ENCODE assay signal across 1 cellular context in the genomic region with DNA sequence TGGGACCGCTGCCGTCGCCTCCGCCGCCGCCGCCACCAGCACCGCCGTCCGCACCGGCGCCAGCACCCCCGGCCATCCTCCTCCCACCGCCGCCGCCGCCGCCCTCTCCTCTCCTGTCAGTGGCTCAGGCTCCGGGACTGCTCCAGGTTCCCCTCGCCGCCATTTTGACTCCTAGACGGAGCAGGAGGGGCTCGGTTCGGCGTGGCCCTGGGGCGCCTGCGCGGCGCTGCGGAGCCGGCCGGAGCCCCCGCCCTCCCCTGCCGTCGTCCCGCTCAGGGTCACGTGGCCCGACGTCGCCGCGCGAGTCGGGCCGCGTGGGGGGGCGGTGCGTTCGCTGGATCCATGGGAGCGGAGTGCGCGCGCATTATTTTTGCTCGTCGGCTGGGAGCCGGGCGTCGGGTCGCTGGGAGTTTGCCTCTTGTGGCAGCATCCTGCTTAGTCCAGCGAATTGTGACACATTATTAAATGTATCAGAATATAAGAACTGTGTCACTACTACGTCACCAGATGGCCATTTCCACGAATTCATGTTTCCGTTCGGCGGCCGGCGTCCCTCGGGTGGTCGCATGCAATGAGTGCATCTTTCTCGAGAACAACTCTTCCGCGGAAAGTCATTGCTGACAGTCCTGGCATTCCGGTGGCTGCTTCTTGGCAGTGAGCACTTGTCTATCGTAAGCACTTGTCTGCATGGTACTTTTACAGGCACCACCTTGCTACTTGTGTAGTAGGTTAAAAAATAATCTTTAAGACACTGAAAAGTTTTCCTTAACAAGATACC.
TF ChIP-seq lines count a peak whose summit lies in the region.

A gene with protein sequence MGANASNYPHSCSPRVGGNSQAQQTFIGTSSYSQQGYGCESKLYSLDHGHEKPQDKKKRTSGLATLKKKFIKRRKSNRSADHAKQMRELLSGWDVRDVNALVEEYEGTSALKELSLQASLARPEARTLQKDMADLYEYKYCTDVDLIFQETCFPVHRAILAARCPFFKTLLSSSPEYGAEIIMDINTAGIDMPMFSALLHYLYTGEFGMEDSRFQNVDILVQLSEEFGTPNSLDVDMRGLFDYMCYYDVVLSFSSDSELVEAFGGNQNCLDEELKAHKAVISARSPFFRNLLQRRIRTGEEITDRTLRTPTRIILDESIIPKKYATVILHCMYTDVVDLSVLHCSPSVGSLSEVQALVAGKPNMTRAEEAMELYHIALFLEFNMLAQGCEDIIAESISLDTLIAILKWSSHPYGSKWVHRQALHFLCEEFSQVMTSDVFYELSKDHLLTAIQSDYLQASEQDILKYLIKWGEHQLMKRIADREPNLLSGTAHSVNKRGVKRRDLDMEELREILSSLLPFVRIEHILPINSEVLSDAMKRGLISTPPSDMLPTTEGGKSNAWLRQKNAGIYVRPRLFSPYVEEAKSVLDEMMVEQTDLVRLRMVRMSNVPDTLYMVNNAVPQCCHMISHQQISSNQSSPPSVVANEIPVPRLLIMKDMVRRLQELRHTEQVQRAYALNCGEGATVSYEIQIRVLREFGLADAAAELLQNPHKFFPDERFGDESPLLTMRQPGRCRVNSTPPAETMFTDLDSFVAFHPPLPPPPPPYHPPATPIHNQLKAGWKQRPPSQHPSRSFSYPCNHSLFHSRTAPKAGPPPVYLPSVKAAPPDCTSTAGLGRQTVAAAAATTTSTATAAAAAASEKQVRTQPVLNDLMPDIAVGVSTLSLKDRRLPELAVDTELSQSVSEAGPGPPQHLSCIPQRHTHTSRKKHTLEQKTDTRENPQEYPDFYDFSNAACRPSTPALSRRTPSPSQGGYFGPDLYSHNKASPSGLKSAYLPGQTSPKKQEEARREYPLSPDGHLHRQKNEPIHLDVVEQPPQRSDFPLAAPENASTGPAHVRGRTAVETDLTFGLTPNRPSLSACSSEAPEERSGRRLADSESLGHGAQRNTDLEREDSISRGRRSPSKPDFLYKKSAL (minus strand): TSS at position 184 of the 778 bp plus-strand sequence. CDS start 36,985 bp downstream, outside the sequence.

TF ChIP-seq in HepG2, 621 proteins besides CTCF, POLR2A, EP300 and RAD21 (continued from another document and continues in another):
- TF ChIP-seq, protein P1, sequence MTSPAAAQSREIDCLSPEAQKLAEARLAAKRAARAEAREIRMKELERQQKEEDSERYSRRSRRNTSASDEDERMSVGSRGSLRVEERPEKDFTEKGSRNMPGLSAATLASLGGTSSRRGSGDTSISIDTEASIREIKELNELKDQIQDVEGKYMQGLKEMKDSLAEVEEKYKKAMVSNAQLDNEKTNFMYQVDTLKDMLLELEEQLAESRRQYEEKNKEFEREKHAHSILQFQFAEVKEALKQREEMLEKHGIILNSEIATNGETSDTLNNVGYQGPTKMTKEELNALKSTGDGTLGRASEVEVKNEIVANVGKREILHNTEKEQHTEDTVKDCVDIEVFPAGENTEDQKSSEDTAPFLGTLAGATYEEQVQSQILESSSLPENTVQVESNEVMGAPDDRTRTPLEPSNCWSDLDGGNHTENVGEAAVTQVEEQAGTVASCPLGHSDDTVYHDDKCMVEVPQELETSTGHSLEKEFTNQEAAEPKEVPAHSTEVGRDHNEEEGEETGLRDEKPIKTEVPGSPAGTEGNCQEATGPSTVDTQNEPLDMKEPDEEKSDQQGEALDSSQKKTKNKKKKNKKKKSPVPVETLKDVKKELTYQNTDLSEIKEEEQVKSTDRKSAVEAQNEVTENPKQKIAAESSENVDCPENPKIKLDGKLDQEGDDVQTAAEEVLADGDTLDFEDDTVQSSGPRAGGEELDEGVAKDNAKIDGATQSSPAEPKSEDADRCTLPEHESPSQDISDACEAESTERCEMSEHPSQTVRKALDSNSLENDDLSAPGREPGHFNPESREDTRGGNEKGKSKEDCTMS (CRISPR knock-in tag; conservative IDR thresholded peaks at IDR 0.05): 0 out of 2 replicates have a peak, but pooled peaks have one; percentile 24
- TF ChIP-seq, protein P2, sequence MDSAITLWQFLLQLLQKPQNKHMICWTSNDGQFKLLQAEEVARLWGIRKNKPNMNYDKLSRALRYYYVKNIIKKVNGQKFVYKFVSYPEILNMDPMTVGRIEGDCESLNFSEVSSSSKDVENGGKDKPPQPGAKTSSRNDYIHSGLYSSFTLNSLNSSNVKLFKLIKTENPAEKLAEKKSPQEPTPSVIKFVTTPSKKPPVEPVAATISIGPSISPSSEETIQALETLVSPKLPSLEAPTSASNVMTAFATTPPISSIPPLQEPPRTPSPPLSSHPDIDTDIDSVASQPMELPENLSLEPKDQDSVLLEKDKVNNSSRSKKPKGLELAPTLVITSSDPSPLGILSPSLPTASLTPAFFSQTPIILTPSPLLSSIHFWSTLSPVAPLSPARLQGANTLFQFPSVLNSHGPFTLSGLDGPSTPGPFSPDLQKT (CRISPR knock-in tag; IDR thresholded peaks at IDR 0.05; ENCODE audit: borderline replicate concordance): no peak
- TF ChIP-seq EED (CRISPR knock-in tag; IDR thresholded peaks at IDR 0.05): no peak
- TF ChIP-seq SP1 (IDR thresholded peaks at IDR 0.05): no peak
- TF ChIP-seq SP1 (CRISPR knock-in tag; IDR thresholded peaks at IDR 0.05): no peak
- TF ChIP-seq FOXO1 (CRISPR knock-in tag; IDR thresholded peaks at IDR 0.05): no peak; the same call in 1 of the 2 replicates
- peak; percentile 88; the same call in 1 of the 2 replicates for TF ChIP-seq ZNF451 (CRISPR knock-in tag; IDR thresholded peaks at IDR 0.05)
- TF ChIP-seq ZSCAN9 (CRISPR knock-in tag; IDR thresholded peaks at IDR 0.05; ENCODE audit: borderline replicate concordance): peak; percentile 73; the same call in 1 of the 2 replicates
- TF ChIP-seq ZNF567 (CRISPR knock-in tag; IDR thresholded peaks at IDR 0.05; ENCODE audit: borderline replicate concordance): no peak
- no peak for TF ChIP-seq ZFP36 (IDR thresholded peaks at IDR 0.05; ENCODE audit: borderline replicate concordance, low read depth, low read length, partially characterized antibody)
- TF ChIP-seq ARNT2 (CRISPR knock-in tag; IDR thresholded peaks at IDR 0.05; ENCODE audit: low read depth): peak; percentile 75
- TF ChIP-seq ZKSCAN1 (IDR thresholded peaks at IDR 0.05; ENCODE audit: low read length): no peak
- no peak for TF ChIP-seq DNMT1 (CRISPR knock-in tag; IDR thresholded peaks at IDR 0.05)
- no peak for TF ChIP-seq ZSCAN22 (CRISPR knock-in tag; IDR thresholded peaks at IDR 0.05)
- TF ChIP-seq ZNF326 (CRISPR knock-in tag; IDR thresholded peaks at IDR 0.05; ENCODE audit: borderline replicate concordance): no peak
- TF ChIP-seq ZNF546 (CRISPR knock-in tag; conservative IDR thresholded peaks at IDR 0.05): no peak
- TF ChIP-seq, protein P3, sequence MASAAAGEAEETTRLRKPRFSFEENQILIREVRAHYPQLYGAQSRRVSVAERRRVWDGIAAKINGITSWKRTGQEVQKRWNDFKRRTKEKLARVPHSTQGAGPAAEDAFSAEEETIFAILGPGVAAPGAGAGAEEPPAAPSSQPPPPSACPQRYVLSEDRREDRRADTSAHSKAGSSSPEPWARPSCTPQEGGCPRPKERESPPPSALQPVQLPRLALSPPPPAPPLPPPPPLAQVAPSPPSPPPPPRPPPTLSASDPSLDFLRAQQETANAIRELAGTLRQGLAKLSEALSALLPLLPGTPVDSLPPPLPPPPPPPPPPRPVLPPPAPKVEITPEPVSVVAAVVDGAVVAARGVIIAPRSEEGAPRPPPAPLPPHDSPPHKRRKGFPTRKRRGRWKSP (CRISPR knock-in tag; IDR thresholded peaks at IDR 0.05): no peak
- TF ChIP-seq KDM5B (CRISPR knock-in tag; IDR thresholded peaks at IDR 0.05; ENCODE audit: borderline replicate concordance): peak; percentile 53; the same call in 1 of the 2 replicates
- peak; percentile 77; the same call in 1 of the 2 replicates for TF ChIP-seq ISX (CRISPR knock-in tag; conservative IDR thresholded peaks at IDR 0.05)
- TF ChIP-seq MTERF4 (CRISPR knock-in tag; IDR thresholded peaks at IDR 0.05): peak; percentile 77
- TF ChIP-seq KLF16 (CRISPR knock-in tag; IDR thresholded peaks at IDR 0.05): peak in 1 of 2 experiments; percentile 30; a peak in 1 of 4 replicates
- TF ChIP-seq GZF1 (CRISPR knock-in tag; IDR thresholded peaks at IDR 0.05): no peak
- no peak for TF ChIP-seq ZNF251 (CRISPR knock-in tag; IDR thresholded peaks at IDR 0.05)
- TF ChIP-seq ZFP1 (CRISPR knock-in tag; IDR thresholded peaks at IDR 0.05): no peak
- no peak for TF ChIP-seq NR2F6 (IDR thresholded peaks at IDR 0.05)
- 0 out of 2 replicates have a peak, but pooled peaks have one; percentile 12 for TF ChIP-seq NR2F6 (CRISPR knock-in tag; IDR thresholded peaks at IDR 0.05)
- TF ChIP-seq FOSL2 (CRISPR knock-in tag; IDR thresholded peaks at IDR 0.05): peak; percentile 32; the same call in 1 of the 2 replicates
- TF ChIP-seq TBX2 (CRISPR knock-in tag; IDR thresholded peaks at IDR 0.05; ENCODE audit: borderline replicate concordance): no peak; the same call in none of the 2 replicates
- peak; percentile 60; the same call in 1 of the 2 replicates for TF ChIP-seq ZNF232 (CRISPR knock-in tag; IDR thresholded peaks at IDR 0.05; ENCODE audit: borderline replicate concordance)
- peak; percentile 72; the same call in 1 of the 2 replicates for TF ChIP-seq SIN3A (IDR thresholded peaks at IDR 0.05; ENCODE audit: borderline replicate concordance, low read depth, low read length)
- no peak for TF ChIP-seq NFATC3 (CRISPR knock-in tag; IDR thresholded peaks at IDR 0.05)
- TF ChIP-seq, protein P4, sequence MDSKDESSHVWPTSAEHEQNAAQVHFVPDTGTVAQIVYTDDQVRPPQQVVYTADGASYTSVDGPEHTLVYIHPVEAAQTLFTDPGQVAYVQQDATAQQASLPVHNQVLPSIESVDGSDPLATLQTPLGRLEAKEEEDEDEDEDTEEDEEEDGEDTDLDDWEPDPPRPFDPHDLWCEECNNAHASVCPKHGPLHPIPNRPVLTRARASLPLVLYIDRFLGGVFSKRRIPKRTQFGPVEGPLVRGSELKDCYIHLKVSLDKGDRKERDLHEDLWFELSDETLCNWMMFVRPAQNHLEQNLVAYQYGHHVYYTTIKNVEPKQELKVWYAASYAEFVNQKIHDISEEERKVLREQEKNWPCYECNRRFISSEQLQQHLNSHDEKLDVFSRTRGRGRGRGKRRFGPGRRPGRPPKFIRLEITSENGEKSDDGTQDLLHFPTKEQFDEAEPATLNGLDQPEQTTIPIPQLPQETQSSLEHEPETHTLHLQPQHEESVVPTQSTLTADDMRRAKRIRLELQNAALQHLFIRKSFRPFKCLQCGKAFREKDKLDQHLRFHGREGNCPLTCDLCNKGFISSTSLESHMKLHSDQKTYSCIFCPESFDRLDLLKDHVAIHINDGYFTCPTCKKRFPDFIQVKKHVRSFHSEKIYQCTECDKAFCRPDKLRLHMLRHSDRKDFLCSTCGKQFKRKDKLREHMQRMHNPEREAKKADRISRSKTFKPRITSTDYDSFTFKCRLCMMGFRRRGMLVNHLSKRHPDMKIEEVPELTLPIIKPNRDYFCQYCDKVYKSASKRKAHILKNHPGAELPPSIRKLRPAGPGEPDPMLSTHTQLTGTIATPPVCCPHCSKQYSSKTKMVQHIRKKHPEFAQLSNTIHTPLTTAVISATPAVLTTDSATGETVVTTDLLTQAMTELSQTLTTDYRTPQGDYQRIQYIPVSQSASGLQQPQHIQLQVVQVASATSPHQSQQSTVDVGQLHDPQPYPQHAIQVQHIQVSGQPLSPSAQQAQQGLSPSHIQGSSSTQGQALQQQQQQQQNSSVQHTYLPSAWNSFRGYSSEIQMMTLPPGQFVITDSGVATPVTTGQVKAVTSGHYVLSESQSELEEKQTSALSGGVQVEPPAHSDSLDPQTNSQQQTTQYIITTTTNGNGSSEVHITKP (CRISPR knock-in tag; IDR thresholded peaks at IDR 0.05; ENCODE audit: low read depth): 0 out of 2 replicates have a peak, but pooled peaks have one; percentile 23
- no peak for TF ChIP-seq SMAD1 (CRISPR knock-in tag; IDR thresholded peaks at IDR 0.05; ENCODE audit: borderline replicate concordance, low read depth)
- TF ChIP-seq, protein P5, sequence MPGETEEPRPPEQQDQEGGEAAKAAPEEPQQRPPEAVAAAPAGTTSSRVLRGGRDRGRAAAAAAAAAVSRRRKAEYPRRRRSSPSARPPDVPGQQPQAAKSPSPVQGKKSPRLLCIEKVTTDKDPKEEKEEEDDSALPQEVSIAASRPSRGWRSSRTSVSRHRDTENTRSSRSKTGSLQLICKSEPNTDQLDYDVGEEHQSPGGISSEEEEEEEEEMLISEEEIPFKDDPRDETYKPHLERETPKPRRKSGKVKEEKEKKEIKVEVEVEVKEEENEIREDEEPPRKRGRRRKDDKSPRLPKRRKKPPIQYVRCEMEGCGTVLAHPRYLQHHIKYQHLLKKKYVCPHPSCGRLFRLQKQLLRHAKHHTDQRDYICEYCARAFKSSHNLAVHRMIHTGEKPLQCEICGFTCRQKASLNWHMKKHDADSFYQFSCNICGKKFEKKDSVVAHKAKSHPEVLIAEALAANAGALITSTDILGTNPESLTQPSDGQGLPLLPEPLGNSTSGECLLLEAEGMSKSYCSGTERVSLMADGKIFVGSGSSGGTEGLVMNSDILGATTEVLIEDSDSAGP (CRISPR knock-in tag; IDR thresholded peaks at IDR 0.05; ENCODE audit: borderline replicate concordance): peak; percentile 34; the same call in 1 of the 2 replicates
- TF ChIP-seq MED8 (CRISPR knock-in tag; IDR thresholded peaks at IDR 0.05; ENCODE audit: insufficient replicate concordance): no peak
- no peak for TF ChIP-seq PAWR (CRISPR knock-in tag; IDR thresholded peaks at IDR 0.05; ENCODE audit: borderline replicate concordance)
- TF ChIP-seq ZNF234 (CRISPR knock-in tag; conservative IDR thresholded peaks at IDR 0.05): 0 out of 2 replicates have a peak, but pooled peaks have one; percentile 35
- peak; percentile 89; the same call in 1 of the 2 replicates for TF ChIP-seq MEIS2 (CRISPR knock-in tag; IDR thresholded peaks at IDR 0.05)
- TF ChIP-seq, protein P6, sequence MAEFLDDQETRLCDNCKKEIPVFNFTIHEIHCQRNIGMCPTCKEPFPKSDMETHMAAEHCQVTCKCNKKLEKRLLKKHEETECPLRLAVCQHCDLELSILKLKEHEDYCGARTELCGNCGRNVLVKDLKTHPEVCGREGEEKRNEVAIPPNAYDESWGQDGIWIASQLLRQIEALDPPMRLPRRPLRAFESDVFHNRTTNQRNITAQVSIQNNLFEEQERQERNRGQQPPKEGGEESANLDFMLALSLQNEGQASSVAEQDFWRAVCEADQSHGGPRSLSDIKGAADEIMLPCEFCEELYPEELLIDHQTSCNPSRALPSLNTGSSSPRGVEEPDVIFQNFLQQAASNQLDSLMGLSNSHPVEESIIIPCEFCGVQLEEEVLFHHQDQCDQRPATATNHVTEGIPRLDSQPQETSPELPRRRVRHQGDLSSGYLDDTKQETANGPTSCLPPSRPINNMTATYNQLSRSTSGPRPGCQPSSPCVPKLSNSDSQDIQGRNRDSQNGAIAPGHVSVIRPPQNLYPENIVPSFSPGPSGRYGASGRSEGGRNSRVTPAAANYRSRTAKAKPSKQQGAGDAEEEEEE (CRISPR knock-in tag; IDR thresholded peaks at IDR 0.05; ENCODE audit: borderline replicate concordance): no peak
- 0 out of 2 replicates have a peak, but pooled peaks have one; percentile 24 for TF ChIP-seq THAP7 (CRISPR knock-in tag; IDR thresholded peaks at IDR 0.05)
